In genomic region chr3:125231895-125232294, GRCh38 we compare ENCODE assay signal across 12 cellular contexts. TPM values are rescaled to one million over a fixed set of nuclear protein-coding genes. Genes with fewer than 3 reads are reported as not detected.
DNase-seq lines count a peak whose midpoint lies in the region; ATAC-seq, FAIRE-seq and TF ChIP-seq lines count a peak whose summit lies in the region.
"Had no signal": no experiment of that assay in that cellular context is flagged by ENCODE, and none has a peak within 500 bp of the region (broad histone marks: within the 10 kb centered on the region; RNA-seq: fewer than 3 reads in every experiment).

No MANE protein-coding gene starts in this region.

- H4K20me1 ChIP-seq in keratinocyte (ENCODE audit: control insufficient read depth, extremely low read depth, insufficient read depth, low read length): no peaks in the 10 kb centered on the region

- DNase-seq in A673 (ENCODE audit: low spot score) (no peak), H54 (ENCODE audit: insufficient read length, low spot score) (no peak), amniotic epithelial cell (ENCODE audit: low read depth) (peak; percentile 82), keratinocyte (ENCODE audit: low read depth, low spot score) (no peak), NOMO-1 treated with dmso at 0.1 percent for 144 hours (lab: John Stamatoyannopoulos, UW; ENCODE audit: unreplicated experiment) (no peak)
- no peak for DNase-seq in activated CD4-positive, alpha-beta T cell treated with anti-CD3 and anti-CD28 coated beads for 1 hour
- DNase-seq in stimulated activated naive CD4-positive, alpha-beta T cell treated with Interleukin-2 at 50 U/mL for 16 hours (lab: John Stamatoyannopoulos, UW): no peak
- DNase-seq: activated CD4-positive, alpha-beta T cell treated with anti-CD3 and anti-CD28 coated beads, Interleukin-2, amount 50 U/mL, for 48 hours; CD4-positive, alpha-beta memory T cell; NCI-H1436 treated with DMSO at 0.1 percent for 48 hours; pancreas had no signal

- H3K9me1 ChIP-seq in keratinocyte (ENCODE audit: control insufficient read depth, extremely low read depth, insufficient read depth, low read length): no peaks in the 10 kb centered on the region

- H3K9me3 ChIP-seq in A673 (ENCODE audit: low read depth, low read length, poor library complexity, severe bottlenecking) (no peaks in the 10 kb centered on the region), keratinocyte (ENCODE audit: control insufficient read depth, low read depth, low read length) (no peaks in the 10 kb centered on the region)

- CTCF ChIA-PET in A673 (lab: Charles Lee): interaction anchor here (0.5 kb wide), 1 partner anchor 21 kb away, joined by 3 read pairs; no protein-coding TSS in a partner anchor

- TSS peak; percentile 7 for BruUV-seq in A673 (replicated peaks; lab: Mats Ljungman, UMichigan)

- TF ChIP-seq CTCF in A673 (conservative IDR thresholded peaks at IDR 0.05; ENCODE audit: low read depth, low read length) (no peak), keratinocyte (optimal IDR thresholded peaks at IDR 0.05 in 1 of 3, IDR thresholded peaks at IDR 0.05 in 1 of 3, conservative IDR thresholded peaks at IDR 0.05 in 1 of 3; ENCODE audit: extremely low read depth in 1 of 3, insufficient read depth in 2 of 3, low read length in 3 of 3) (no peak)

- no peak overlapping the region for H3K4me3 ChIP-seq in A673 (ENCODE audit: low read depth, low read length, poor library complexity, severe bottlenecking)
- no peak overlapping the region for H3K4me3 ChIP-seq in keratinocyte (ENCODE audit: control insufficient read depth in 2 of 3, extremely low read depth in 1 of 3, insufficient read depth in 2 of 3, low read depth in 1 of 3, low read length in 3 of 3)
- H3K4me3 ChIP-seq: pancreas had no signal

- H3K79me2 ChIP-seq in keratinocyte (ENCODE audit: control insufficient read depth, insufficient read depth, low read length): no peaks in the 10 kb centered on the region

- H2AFZ ChIP-seq in keratinocyte (ENCODE audit: control insufficient read depth, low read length): no peak overlapping the region

- H3K36me3 ChIP-seq in A673 (ENCODE audit: insufficient read depth, low read length, poor library complexity, severe bottlenecking): peaks cover 8% of the 10 kb centered on the region
- H3K36me3 ChIP-seq in keratinocyte (ENCODE audit: control insufficient read depth in 2 of 2, extremely low read depth in 1 of 2, insufficient read depth in 2 of 2, low read length in 2 of 2): peaks cover 3 to 5% of the 10 kb centered on the region in 2 experiments

- peak overlapping the region; percentile 31 for H3K4me2 ChIP-seq in keratinocyte (ENCODE audit: control insufficient read depth, extremely low read depth, insufficient read depth, low read depth, low read length)

- H3K4me1 ChIP-seq in A673 (ENCODE audit: insufficient read depth, low read length, poor library complexity, severe bottlenecking) (peaks cover 12% of the 10 kb centered on the region), keratinocyte (ENCODE audit: control insufficient read depth, extremely low read depth, insufficient read depth, low read length) (peaks cover 15% of the 10 kb centered on the region)
- H3K4me1 ChIP-seq: pancreas had no signal

- POLR2A ChIA-PET in A673 (lab: Charles Lee; ENCODE audit: low non-redundant PET): no interaction called here

- FAIRE-seq in H54 (lab: Jason Lieb, UNC): peak; percentile 96
- no peak for FAIRE-seq in keratinocyte (lab: Jason Lieb, UNC)
- FAIRE-seq: pancreas had no signal

- H3K27ac ChIP-seq in A673 (ENCODE audit: low read depth, low read length, poor library complexity, severe bottlenecking): peak overlapping the region; percentile 0
- H3K27ac ChIP-seq in keratinocyte (ENCODE audit: control insufficient read depth, insufficient read depth, low read length): peak overlapping the region; percentile 60
- H3K27ac ChIP-seq: pancreas had no signal

- no peaks in the 10 kb centered on the region for H3K27me3 ChIP-seq in A673 (replicated peaks; ENCODE audit: insufficient read depth, low read depth, low read length, poor library complexity)
- no peaks in the 10 kb centered on the region for H3K27me3 ChIP-seq in keratinocyte (ENCODE audit: control insufficient read depth, extremely low read depth, insufficient read depth, low read length)
- H3K27me3 ChIP-seq: pancreas had no signal

- dilution Hi-C loops in keratinocyte (cut with MboI; ENCODE audit: extremely low pct_ligation_motif_present, low sequenced_read_pairs): no loop called here

- no peak for ATAC-seq in GM21576 (IDR thresholded peaks at IDR 0.05; ENCODE audit: unreplicated experiment)

- no peak overlapping the region for H3K9ac ChIP-seq in keratinocyte (ENCODE audit: control insufficient read depth, extremely low read depth, insufficient read depth, low read length)

- TF ChIP-seq POLR2A in H54 (IDR thresholded peaks at IDR 0.05; ENCODE audit: low read depth, low read length): no peak

- intact Hi-C loops in A673 (cut with micrococcal nuclease; ENCODE audit: unreplicated experiment): no loop called here

RNA-seq across cellular contexts. Expression of gene SLC12A8, which starts 19.3 kb away (rescaled TPM):
- total RNA-seq in A673 (2021): 3.6 and 7.1 TPM in 2 replicates
- 6.9 to 10.1 TPM (median 9.2 TPM) in 3 replicates for polyA plus RNA-seq in keratinocyte
- 2.1 TPM for polyA plus RNA-seq in keratinocyte (2011; ENCODE audit: low read depth)
- 5.6 and 5.8 TPM in 2 replicates for polyA plus RNA-seq in keratinocyte (2011; cell fraction: cytosol; rRNA removed)
- 18.1 and 22.1 TPM in 2 replicates for polyA plus RNA-seq in keratinocyte (2011; cell fraction: nucleus; rRNA removed)
- 5.7 and 6.9 TPM in 2 replicates for polyA plus RNA-seq in keratinocyte (2012; ENCODE audit: low replicate concordance)
- 16.7 to 19.5 TPM (median 17.8 TPM) in 3 replicates for polyA minus RNA-seq in keratinocyte
- polyA minus RNA-seq in keratinocyte (2011; cell fraction: cytosol; rRNA and poly(A)+ RNA removed): 10.6 TPM
- 15.8 and 25.9 TPM in 2 replicates for polyA minus RNA-seq in keratinocyte (2011; cell fraction: nucleus; rRNA and poly(A)+ RNA removed)
- total RNA-seq: CD4-positive, alpha-beta memory T cell had no signal
- polyA plus RNA-seq: CD4-positive, alpha-beta memory T cell had no signal
